In the genomic region with DNA sequence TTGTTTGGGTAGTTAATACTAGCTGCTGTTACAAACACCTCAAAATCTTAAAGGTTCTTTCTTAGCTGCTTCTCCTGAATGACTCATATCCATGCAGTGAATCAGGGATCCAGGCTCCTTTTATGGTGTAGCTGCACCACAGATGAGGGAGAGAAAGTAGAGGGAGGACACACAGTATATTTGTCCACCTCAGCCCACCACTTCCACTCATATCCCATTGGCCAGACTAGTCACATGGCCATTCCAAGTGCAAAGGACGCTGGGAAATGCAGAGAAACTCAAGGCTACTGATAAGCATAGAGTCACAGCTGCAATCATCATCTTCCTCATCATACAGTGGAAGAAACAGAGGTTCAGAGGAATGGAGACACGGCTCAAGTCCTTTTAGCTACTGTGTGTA, we compare ENCODE assay signal across 2 cellular contexts.
TF ChIP-seq lines count a peak whose summit lies in the region.

No MANE protein-coding gene starts in this region.

TF ChIP-seq in IMR-90, 13 proteins besides CTCF, POLR2A, EP300 and RAD21:
- no peak for TF ChIP-seq CHD1 (IDR thresholded peaks at IDR 0.05; ENCODE audit: low read depth, low read length)
- no peak for TF ChIP-seq SMC3 (IDR thresholded peaks at IDR 0.05; ENCODE audit: low read depth, low read length)
- no peak for TF ChIP-seq MAZ (IDR thresholded peaks at IDR 0.05; ENCODE audit: borderline replicate concordance, low read depth, low read length)
- TF ChIP-seq RFX5 (IDR thresholded peaks at IDR 0.05; ENCODE audit: low read depth, low read length): no peak
- TF ChIP-seq BHLHE40 (IDR thresholded peaks at IDR 0.05; ENCODE audit: low read depth, low read length): no peak
- no peak for TF ChIP-seq NFE2L2 (IDR thresholded peaks at IDR 0.05; ENCODE audit: low read depth, low read length)
- TF ChIP-seq RCOR1 (IDR thresholded peaks at IDR 0.05; ENCODE audit: insufficient replicate concordance, low read length): no peak
- TF ChIP-seq, protein P1, sequence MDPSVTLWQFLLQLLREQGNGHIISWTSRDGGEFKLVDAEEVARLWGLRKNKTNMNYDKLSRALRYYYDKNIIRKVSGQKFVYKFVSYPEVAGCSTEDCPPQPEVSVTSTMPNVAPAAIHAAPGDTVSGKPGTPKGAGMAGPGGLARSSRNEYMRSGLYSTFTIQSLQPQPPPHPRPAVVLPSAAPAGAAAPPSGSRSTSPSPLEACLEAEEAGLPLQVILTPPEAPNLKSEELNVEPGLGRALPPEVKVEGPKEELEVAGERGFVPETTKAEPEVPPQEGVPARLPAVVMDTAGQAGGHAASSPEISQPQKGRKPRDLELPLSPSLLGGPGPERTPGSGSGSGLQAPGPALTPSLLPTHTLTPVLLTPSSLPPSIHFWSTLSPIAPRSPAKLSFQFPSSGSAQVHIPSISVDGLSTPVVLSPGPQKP (IDR thresholded peaks at IDR 0.05; ENCODE audit: borderline replicate concordance, low read depth, low read length): no peak
- TF ChIP-seq, protein P2, sequence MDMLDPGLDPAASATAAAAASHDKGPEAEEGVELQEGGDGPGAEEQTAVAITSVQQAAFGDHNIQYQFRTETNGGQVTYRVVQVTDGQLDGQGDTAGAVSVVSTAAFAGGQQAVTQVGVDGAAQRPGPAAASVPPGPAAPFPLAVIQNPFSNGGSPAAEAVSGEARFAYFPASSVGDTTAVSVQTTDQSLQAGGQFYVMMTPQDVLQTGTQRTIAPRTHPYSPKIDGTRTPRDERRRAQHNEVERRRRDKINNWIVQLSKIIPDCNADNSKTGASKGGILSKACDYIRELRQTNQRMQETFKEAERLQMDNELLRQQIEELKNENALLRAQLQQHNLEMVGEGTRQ (IDR thresholded peaks at IDR 0.05; ENCODE audit: low read depth, low read length): no peak
- TF ChIP-seq CEBPB (IDR thresholded peaks at IDR 0.05; ENCODE audit: low read depth, low read length): no peak
- no peak for TF ChIP-seq FOS (IDR thresholded peaks at IDR 0.05; ENCODE audit: low read depth, low read length)
- TF ChIP-seq MAFK (IDR thresholded peaks at IDR 0.05; ENCODE audit: low read depth, low read length): no peak
- no peak for TF ChIP-seq MXI1 (IDR thresholded peaks at IDR 0.05; ENCODE audit: borderline replicate concordance, low read depth, low read length)

TF ChIP-seq in WTC11, 78 proteins besides CTCF, POLR2A, EP300 and RAD21:
- TF ChIP-seq, protein P2 (CRISPR knock-in tag; IDR thresholded peaks at IDR 0.05): peak; percentile 36; the same call in 1 of the 2 replicates
- TF ChIP-seq OVOL2 (CRISPR knock-in tag; IDR thresholded peaks at IDR 0.05; ENCODE audit: borderline replicate concordance) (no peak), NFYB (CRISPR knock-in tag; conservative IDR thresholded peaks at IDR 0.05; ENCODE audit: low read depth) (peak; percentile 47)
